In genomic region chr20:57435498-57436222, GRCh38 we compare ENCODE assay signal across 8 cellular contexts. TPM values are rescaled to one million over a fixed set of nuclear protein-coding genes. Genes with fewer than 3 reads are reported as not detected.
DNase-seq lines count a peak whose midpoint lies in the region; ATAC-seq lines count a peak whose summit lies in the region.

No MANE protein-coding gene starts in this region.

- DNase-seq in activated T-cell treated with anti-CD3 and anti-CD28 coated beads for 1 hour (ENCODE audit: low read depth), result peak; percentile 27
- no peak for DNase-seq in activated T-cell treated with anti-CD3 and anti-CD28 coated beads for 4 hours
- DNase-seq in NCI-H2171 treated with DMSO at 0.1 percent for 48 hours (lab: John Stamatoyannopoulos, UW), result peak; percentile 95
- DNase-seq in activated CD4-positive, alpha-beta T cell treated with anti-CD3 and anti-CD28 coated beads, Interleukin-2, amount 50 U/mL, for 1 hour, result peak; percentile 47
- peak; percentile 33 for DNase-seq in germinal center (ENCODE audit: low spot score)
- DNase-seq in renal cortical epithelial cell (ENCODE audit: low read depth), result peak; percentile 28
- no peak for DNase-seq in NK-92 treated with Interleukin-12 subunit alpha and Interleukin-12 subunit beta, amount 100 ng/mL, for 24 hours (lab: John Stamatoyannopoulos, UW)

- no peak for ATAC-seq in HG02973 (IDR thresholded peaks at IDR 0.05; ENCODE audit: unreplicated experiment)

RNA-seq across cellular contexts. Expression of gene RBM38, which starts 44.5 kb away (rescaled TPM):
- total RNA-seq in renal cortical epithelial cell, result 13.0 and 14.8 TPM in 2 replicates

Comparison
In these comparisons a context has a peak if more than half of its experiments do, and no peak if none do; other contexts are left out.
1. DNase-seq: peak in activated T-cell treated with anti-CD3 and anti-CD28 coated beads for 1 hour (single experiment), NCI-H2171 treated with DMSO at 0.1 percent for 48 hours (single experiment), activated CD4-positive, alpha-beta T cell treated with anti-CD3 and anti-CD28 coated beads, Interleukin-2, amount 50 U/mL, for 1 hour (single experiment), germinal center (single experiment) and renal cortical epithelial cell (single experiment); none in activated T-cell treated with anti-CD3 and anti-CD28 coated beads for 4 hours (single experiment) and NK-92 treated with Interleukin-12 subunit alpha and Interleukin-12 subunit beta, amount 100 ng/mL, for 24 hours (single experiment).